Comparison of ENCODE assay signal across 28 cellular contexts in genomic region chr16:64390102-64390501, GRCh38.
DNase-seq lines count a peak whose midpoint lies in the region; TF ChIP-seq lines count a peak whose summit lies in the region.
"Had no signal": no experiment of that assay in that cellular context is flagged by ENCODE, and none has a peak within 500 bp of the region (broad histone marks: within the 10 kb centered on the region; RNA-seq: fewer than 3 reads in every experiment).

No MANE protein-coding gene starts in this region.

- no peaks in the 10 kb centered on the region for H3K9me3 ChIP-seq in SK-N-MC (ENCODE audit: low read depth, low read length)
- no peaks in the 10 kb centered on the region for H3K9me3 ChIP-seq in hepatocyte (ENCODE audit: low read depth)
- H3K9me3 ChIP-seq in smooth muscle cell (replicated peaks; ENCODE audit: low read depth): no peaks in the 10 kb centered on the region
- H3K9me3 ChIP-seq: BE2C, left lung, psoas muscle, suprapubic skin had no signal

- DNase-seq in AG10803 (ENCODE audit: low read depth): peak; percentile 51
- no peak for DNase-seq in SK-N-MC (ENCODE audit: low read depth, low spot score)
- DNase-seq in hepatocyte (ENCODE audit: low spot score): no peak
- DNase-seq in smooth muscle cell (lab: John Stamatoyannopoulos, UW; ENCODE audit: unreplicated experiment): no peak
- no peak for DNase-seq in activated CD4-positive, alpha-beta T cell treated with anti-CD3 and anti-CD28 coated beads, Interleukin-2, amount 10 ng/mL, durations not matched to agents 7 days and 5 days
- no peak for DNase-seq in inferior parietal cortex (ENCODE audit: extremely low spot score)
- DNase-seq in LoVo (ENCODE audit: low spot score): no peak
- DNase-seq in G401 (ENCODE audit: low spot score): no peak
- DNase-seq: ACHN; activated CD4-positive, alpha-beta memory T cell treated with anti-CD3 and anti-CD28 coated beads for 36 hours; activated CD4-positive, CD25-positive, alpha-beta regulatory T cell treated with anti-CD3 and anti-CD28 coated beads, Interleukin-2, amount 50 U/mL, for 72 hours; amygdala; BE2C; CD8-positive, alpha-beta T cell; glutamatergic neuron; HCEC 1CT; islet precursor cell; left lung; NCI-H1092 treated with DMSO at 0.1 percent for 48 hours; NCI-H187; NCI-H2171; psoas muscle; T-helper 17 cell had no signal

- no peaks in the 10 kb centered on the region for H3K27me3 Mint-ChIP-seq in activated CD4-positive, alpha-beta T cell treated with anti-CD3 and anti-CD28 coated beads, Interleukin-2, amount 10 ng/mL, durations not matched to agents 7 days and 5 days
- H3K27me3 Mint-ChIP-seq: activated CD4-positive, alpha-beta memory T cell treated with anti-CD3 and anti-CD28 coated beads for 36 hours; activated naive CD4-positive, alpha-beta T cell treated with anti-CD3 and anti-CD28 coated beads, Interleukin-2, amount 50 U/mL, for 24 hours; stimulated activated memory B cell treated with anti-CD40 and anti-IgM and Interleukin-4, amounts not matched to agents 10 μg/mL and 1 μg/mL and 100 μg/mL, for 72 hours; T-helper 17 cell had no signal

- WGBS in hepatocyte (ENCODE audit: low lambda C conversion rate, missing lambda C conversion rate): 92% methylated on average over 4 of the region's 4 CpGs
- WGBS in smooth muscle cell (ENCODE audit: low lambda C conversion rate): 92% methylated on average over 4 of the region's 4 CpGs

- H3K36me3 ChIP-seq in SK-N-MC (ENCODE audit: insufficient read depth, low read length) (no peaks in the 10 kb centered on the region), hepatocyte (replicated peaks; ENCODE audit: insufficient read depth, low read depth) (no peaks in the 10 kb centered on the region), smooth muscle cell (ENCODE audit: low read depth) (no peaks in the 10 kb centered on the region)
- H3K36me3 ChIP-seq: BE2C, left lung, neural progenitor cell, suprapubic skin had no signal

- H2AFZ ChIP-seq in hepatocyte: peak overlapping the region; percentile 35
- H2AFZ ChIP-seq in smooth muscle cell (ENCODE audit: low read depth): peak overlapping the region; percentile 76

- H4K20me1 ChIP-seq in hepatocyte (ENCODE audit: insufficient read depth, poor library complexity, severe bottlenecking) (no peaks in the 10 kb centered on the region), smooth muscle cell (ENCODE audit: low read depth) (no peaks in the 10 kb centered on the region)

- CTCF ChIA-PET in activated CD4-positive, alpha-beta T cell treated with anti-CD3 and anti-CD28 coated beads, Interleukin-2, amount 10 ng/mL, durations not matched to agents 7 days and 5 days (lab: Charles Lee): no interaction called here

- H3K27ac Mint-ChIP-seq in activated CD4-positive, alpha-beta T cell treated with anti-CD3 and anti-CD28 coated beads, Interleukin-2, amount 10 ng/mL, durations not matched to agents 7 days and 5 days: no peak overlapping the region
- H3K27ac Mint-ChIP-seq: activated CD4-positive, alpha-beta memory T cell treated with anti-CD3 and anti-CD28 coated beads for 36 hours; activated naive CD4-positive, alpha-beta T cell treated with anti-CD3 and anti-CD28 coated beads, Interleukin-2, amount 50 U/mL, for 24 hours; activated T-helper 1 cell treated with anti-CD3 and anti-CD28 coated beads, Interleukin-12 subunit alpha, Interleukin-12 subunit beta, Interleukin-2, Interleukin-4 antibody, amounts not matched to agents 30 ng/mL and 10 ng/mL and 1 ng/mL, durations not matched to agents 14 hours and 24 hours and 36 hours; CD8-positive, alpha-beta T cell; neural progenitor cell; stimulated activated memory B cell treated with anti-CD40 and anti-IgM and Interleukin-4, amounts not matched to agents 10 μg/mL and 1 μg/mL and 100 μg/mL, for 72 hours; T-helper 17 cell had no signal

- H3K79me2 ChIP-seq in hepatocyte: no peaks in the 10 kb centered on the region
- no peaks in the 10 kb centered on the region for H3K79me2 ChIP-seq in smooth muscle cell (ENCODE audit: low read depth)

- peak overlapping the region; percentile 31 for H3K9ac ChIP-seq in SK-N-MC (ENCODE audit: insufficient read length)
- no peak overlapping the region for H3K9ac ChIP-seq in smooth muscle cell (ENCODE audit: low read depth)
- H3K9ac ChIP-seq: neural progenitor cell had no signal

- no peaks in the 10 kb centered on the region for H3K9me2 ChIP-seq in hepatocyte (replicated peaks; ENCODE audit: insufficient read depth)

- no peaks in the 10 kb centered on the region for H3K4me1 Mint-ChIP-seq in activated CD4-positive, alpha-beta T cell treated with anti-CD3 and anti-CD28 coated beads, Interleukin-2, amount 10 ng/mL, durations not matched to agents 7 days and 5 days
- H3K4me1 Mint-ChIP-seq: activated naive CD4-positive, alpha-beta T cell treated with anti-CD3 and anti-CD28 coated beads, Interleukin-2, amount 50 U/mL, for 24 hours; stimulated activated memory B cell treated with anti-CD40 and anti-IgM and Interleukin-4, amounts not matched to agents 10 μg/mL and 1 μg/mL and 100 μg/mL, for 72 hours; T-helper 17 cell had no signal

- H3K4me1 ChIP-seq in hepatocyte (ENCODE audit: insufficient read depth) (peaks cover 5% of the 10 kb centered on the region), smooth muscle cell (ENCODE audit: low read depth) (peaks cover 10% of the 10 kb centered on the region)
- H3K4me1 ChIP-seq: BE2C, left lung, neural progenitor cell, psoas muscle had no signal

- no peak overlapping the region for H3K4me3 Mint-ChIP-seq in activated CD4-positive, alpha-beta T cell treated with anti-CD3 and anti-CD28 coated beads, Interleukin-2, amount 10 ng/mL, durations not matched to agents 7 days and 5 days
- H3K4me3 Mint-ChIP-seq: activated CD4-positive, alpha-beta memory T cell treated with anti-CD3 and anti-CD28 coated beads for 36 hours; activated naive CD4-positive, alpha-beta T cell treated with anti-CD3 and anti-CD28 coated beads, Interleukin-2, amount 50 U/mL, for 24 hours; activated T-helper 1 cell treated with anti-CD3 and anti-CD28 coated beads, Interleukin-12 subunit alpha, Interleukin-12 subunit beta, Interleukin-2, Interleukin-4 antibody, amounts not matched to agents 30 ng/mL and 10 ng/mL and 1 ng/mL, durations not matched to agents 14 hours and 24 hours and 36 hours; CD8-positive, alpha-beta T cell; neural progenitor cell; stimulated activated memory B cell treated with anti-CD40 and anti-IgM and Interleukin-4, amounts not matched to agents 10 μg/mL and 1 μg/mL and 100 μg/mL, for 72 hours; T-helper 17 cell had no signal

- in situ Hi-C loops in G401 (cut with HindIII; ENCODE audit: low sequenced_read_pairs): no loop called here

- no peak for TF ChIP-seq CTCF in AG10803 (conservative IDR thresholded peaks at IDR 0.05; ENCODE audit: low read length)
- TF ChIP-seq CTCF in hepatocyte (IDR thresholded peaks at IDR 0.05; ENCODE audit: poor library complexity): no peak
- no peak for TF ChIP-seq CTCF in smooth muscle cell (IDR thresholded peaks at IDR 0.05; ENCODE audit: borderline replicate concordance, insufficient read depth, poor library complexity, severe bottlenecking)

- peaks cover 18% of the 10 kb centered on the region for H3K9me3 Mint-ChIP-seq in activated CD4-positive, alpha-beta T cell treated with anti-CD3 and anti-CD28 coated beads, Interleukin-2, amount 10 ng/mL, durations not matched to agents 7 days and 5 days
- H3K9me3 Mint-ChIP-seq: neural progenitor cell had no signal

- no peak overlapping the region for H3K4me2 ChIP-seq in hepatocyte
- H3K4me2 ChIP-seq in smooth muscle cell: no peak overlapping the region
- H3K4me2 ChIP-seq: neural progenitor cell had no signal

- H3K36me3 Mint-ChIP-seq in activated CD4-positive, alpha-beta T cell treated with anti-CD3 and anti-CD28 coated beads, Interleukin-2, amount 10 ng/mL, durations not matched to agents 7 days and 5 days (ENCODE audit: low read depth): no peaks in the 10 kb centered on the region
- H3K36me3 Mint-ChIP-seq: activated naive CD4-positive, alpha-beta T cell treated with anti-CD3 and anti-CD28 coated beads, Interleukin-2, amount 50 U/mL, for 24 hours; CD8-positive, alpha-beta T cell; neural progenitor cell; stimulated activated memory B cell treated with anti-CD40 and anti-IgM and Interleukin-4, amounts not matched to agents 10 μg/mL and 1 μg/mL and 100 μg/mL, for 72 hours had no signal

- H3K4me3 ChIP-seq in AG10803 (ENCODE audit: low read length) (no peak overlapping the region), SK-N-MC (peak overlapping the region; percentile 4; the same call in 1 of the 2 replicates), hepatocyte (no peak overlapping the region), smooth muscle cell (no peak overlapping the region)
- H3K4me3 ChIP-seq: left lung, neural progenitor cell, psoas muscle, suprapubic skin had no signal

- H3K27me3 ChIP-seq in hepatocyte (no peaks in the 10 kb centered on the region), smooth muscle cell (ENCODE audit: low read depth) (no peaks in the 10 kb centered on the region)
- H3K27me3 ChIP-seq: BE2C, left lung, neural progenitor cell, suprapubic skin had no signal

- POLR2A ChIA-PET in activated CD4-positive, alpha-beta T cell treated with anti-CD3 and anti-CD28 coated beads, Interleukin-2, amount 10 ng/mL, durations not matched to agents 7 days and 5 days (lab: Charles Lee): no interaction called here

- H3F3A ChIP-seq in smooth muscle cell (ENCODE audit: low read depth): no peaks in the 10 kb centered on the region

- H3K27ac ChIP-seq in SK-N-MC (peak overlapping the region; percentile 86), hepatocyte (peak overlapping the region; percentile 51), smooth muscle cell (ENCODE audit: low read depth) (no peak overlapping the region)
- H3K27ac ChIP-seq: neural progenitor cell had no signal
